Comparison of ENCODE assay signal across 19 cellular contexts in genomic region chr7:15751191-15751701, GRCh38.
A peak's percentile ranks its signal among the peaks of the same experiment; 100 is the strongest.
DNase-seq lines count a peak whose midpoint lies in the region; ATAC-seq and TF ChIP-seq lines count a peak whose summit lies in the region.
"Had no signal": no experiment of that assay in that cellular context is flagged by ENCODE, and none has a peak within 500 bp of the region (broad histone marks: within the 10 kb centered on the region; RNA-seq: fewer than 3 reads in every experiment).

No MANE protein-coding gene starts in this region.

- H3K9me3 Mint-ChIP-seq in osteocyte (ENCODE audit: unreplicated experiment), result peaks cover 3% of the 10 kb centered on the region

- H3K4me3 Mint-ChIP-seq in osteocyte (ENCODE audit: unreplicated experiment), result no peak overlapping the region
- no peak overlapping the region for H3K4me3 Mint-ChIP-seq in T-helper 17 cell

- no peak for ATAC-seq in T-helper 17 cell
- ATAC-seq: A549, HCT116 had no signal

- H3K27me3 Mint-ChIP-seq in osteocyte (ENCODE audit: unreplicated experiment) (no peaks in the 10 kb centered on the region), T-helper 17 cell (no peaks in the 10 kb centered on the region)

- H3K36me3 Mint-ChIP-seq in osteocyte (ENCODE audit: unreplicated experiment), result no peaks in the 10 kb centered on the region
- H3K36me3 Mint-ChIP-seq in T-helper 17 cell (ENCODE audit: low read depth), result no peaks in the 10 kb centered on the region

- no peak overlapping the region for H3K4me3 ChIP-seq in fibroblast of mammary gland (ENCODE audit: control insufficient read depth, low read depth, low read length)
- H3K4me3 ChIP-seq: A549, upper lobe of left lung had no signal

- DNase-seq in A172 (ENCODE audit: low spot score) (peak; percentile 50), HS-5 (ENCODE audit: low read depth) (peak; percentile 60), fibroblast of mammary gland (ENCODE audit: low read depth) (peak; percentile 89), osteocyte (ENCODE audit: extremely low spot score, unreplicated experiment) (no peak), T-helper 17 cell (no peak), GF-D8 (lab: John Stamatoyannopoulos, UW) (no peak), COR-L47 (lab: John Stamatoyannopoulos, UW) (no peak), NCI-H2196 (lab: John Stamatoyannopoulos, UW; ENCODE audit: unreplicated experiment) (no peak)
- DNase-seq: central memory CD4-positive, alpha-beta T cell; head of caudate nucleus; kidney; NCI-H146; OCI-M1; stimulated activated CD4-positive, alpha-beta T cell treated with anti-CD3 and anti-CD28 coated beads, Interleukin-2, amount 100 ng/mL, for 24 hours; stimulated activated CD8-positive, alpha-beta memory T cell treated with anti-CD3 and anti-CD28 coated beads, Interleukin-4, amount 100 ng/mL, for 48 hours; upper lobe of left lung; WERI-Rb-1 had no signal

- H3K4me1 Mint-ChIP-seq in osteocyte (ENCODE audit: unreplicated experiment) (peaks cover 61% of the 10 kb centered on the region), T-helper 17 cell (no peaks in the 10 kb centered on the region)

- H3K27ac Mint-ChIP-seq in osteocyte (ENCODE audit: unreplicated experiment) (peak overlapping the region; percentile 80), T-helper 17 cell (no peak overlapping the region)

- peaks cover 3% of the 10 kb centered on the region for H3K9me3 ChIP-seq in T-helper 17 cell (ENCODE audit: control insufficient read depth, low read length, poor library complexity, severe bottlenecking)
- H3K9me3 ChIP-seq: A549, upper lobe of left lung had no signal

- TF ChIP-seq CTCF in fibroblast of mammary gland (conservative IDR thresholded peaks at IDR 0.05; ENCODE audit: control insufficient read depth, insufficient read depth, low read depth, low read length), result no peak
- TF ChIP-seq CTCF in osteocyte (IDR thresholded peaks at IDR 0.05), result no peak

Comparison
In these comparisons a context has a peak if more than half of its experiments do, and no peak if none do; other contexts are left out.
1. DNase-seq: peak in A172 (single experiment), HS-5 (single experiment) and fibroblast of mammary gland (single experiment); none in osteocyte (single experiment), T-helper 17 cell (0 of 3), GF-D8 (single experiment), COR-L47 (single experiment) and NCI-H2196 (single experiment).